Comparison of ENCODE assay signal across 8 cellular contexts in the genomic region with DNA sequence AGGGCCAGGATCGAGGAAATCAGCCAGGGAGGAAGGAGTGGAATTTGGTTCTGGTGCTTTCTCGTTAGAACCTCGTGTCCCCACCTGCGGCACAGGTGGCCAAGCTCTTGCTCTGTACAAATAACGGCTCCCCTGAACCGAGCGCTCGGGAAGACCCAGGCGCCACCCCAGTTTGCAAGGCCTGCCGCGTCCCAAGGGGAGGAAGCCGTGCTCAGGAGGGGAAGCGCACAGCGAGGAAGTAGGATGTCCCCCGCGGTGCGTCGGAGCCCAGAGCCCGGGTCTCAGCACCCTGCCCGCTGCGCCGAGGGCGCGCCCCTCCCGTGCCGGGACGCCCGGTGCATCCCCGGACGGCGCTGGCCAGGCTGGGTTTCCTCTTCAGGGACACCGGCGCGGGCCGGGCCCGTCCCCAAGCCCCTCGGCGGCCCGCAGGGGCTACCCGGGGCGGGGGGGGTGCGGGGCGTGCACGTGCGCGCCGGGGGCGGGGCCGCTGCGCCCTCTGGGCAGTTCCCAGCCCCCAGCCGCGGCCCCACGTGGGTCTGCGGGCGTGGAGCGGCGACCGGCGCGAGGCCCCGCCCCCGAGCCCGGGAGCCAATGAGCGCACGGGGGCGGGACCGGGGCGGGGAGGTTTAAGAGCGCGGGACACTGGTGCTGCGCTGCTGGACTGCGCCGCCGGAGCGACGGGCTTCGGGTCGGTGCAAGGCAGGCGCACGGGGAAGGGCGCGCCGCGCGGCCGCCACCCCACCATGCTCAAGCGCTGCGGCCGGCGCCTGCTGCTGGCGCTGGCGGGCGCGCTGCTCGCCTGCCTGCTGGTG. TPM values are rescaled to one million over a fixed set of nuclear protein-coding genes. Genes with fewer than 3 reads are reported as not detected.
A peak's percentile ranks its signal among the peaks of the same experiment; 100 is the strongest.
DNase-seq lines count a peak whose midpoint lies in the region; ATAC-seq, FAIRE-seq and TF ChIP-seq lines count a peak whose summit lies in the region.

A gene with protein sequence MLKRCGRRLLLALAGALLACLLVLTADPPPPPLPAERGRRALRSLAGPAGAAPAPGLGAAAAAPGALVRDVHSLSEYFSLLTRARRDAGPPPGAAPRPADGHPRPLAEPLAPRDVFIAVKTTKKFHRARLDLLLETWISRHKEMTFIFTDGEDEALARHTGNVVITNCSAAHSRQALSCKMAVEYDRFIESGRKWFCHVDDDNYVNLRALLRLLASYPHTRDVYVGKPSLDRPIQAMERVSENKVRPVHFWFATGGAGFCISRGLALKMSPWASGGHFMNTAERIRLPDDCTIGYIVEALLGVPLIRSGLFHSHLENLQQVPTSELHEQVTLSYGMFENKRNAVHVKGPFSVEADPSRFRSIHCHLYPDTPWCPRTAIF (plus strand): TSS at position 656 of the 812 bp plus-strand sequence. CDS start 88 bp downstream, at position 744.

- H3K36me3 ChIP-seq in BE2C, result no peaks in the 10 kb centered on the region
- no peaks in the 10 kb centered on the region for H3K36me3 ChIP-seq in HepG2 (replicated peaks in 1 of 2; ENCODE audit: control insufficient read depth in 1 of 2, insufficient read depth in 2 of 2, low read length in 2 of 2)

- intact Hi-C loops in activated CD4-positive, alpha-beta T cell treated with anti-CD3 and anti-CD28 coated beads, Interleukin-2, amount 10 ng/mL, durations not matched to agents 24 days and 14 days (cut with micrococcal nuclease), result loop anchor here (1.0 to 5.0 kb wide), 2 partner anchors 8 to 167 kb away; a partner anchor contains a TSS
- intact Hi-C loops in HepG2 (cut with micrococcal nuclease; ENCODE audit: unreplicated experiment), result no loop called here

- peaks cover 12% of the 10 kb centered on the region for H3K36me3 Mint-ChIP-seq in activated CD4-positive, alpha-beta T cell treated with anti-CD3 and anti-CD28 coated beads, Interleukin-2, amount 10 ng/mL, durations not matched to agents 24 days and 14 days (ENCODE audit: low read depth)

- H3K9ac ChIP-seq in HepG2 (ENCODE audit: insufficient read depth, low read depth, low read length), result no peak within 1 kb of the TSS

- H3K9me3 ChIP-seq in BE2C (no peaks in the 10 kb centered on the region), HepG2 (ENCODE audit: low read length) (no peaks in the 10 kb centered on the region)

- H3K27ac Mint-ChIP-seq in activated CD4-positive, alpha-beta T cell treated with anti-CD3 and anti-CD28 coated beads, Interleukin-2, amount 10 ng/mL, durations not matched to agents 24 days and 14 days, result peak within 1 kb of the TSS; percentile 91

- TF ChIP-seq CTCF in BE2C (IDR thresholded peaks at IDR 0.05; ENCODE audit: low read depth, low read length), result no peak
- TF ChIP-seq CTCF in HepG2 (CRISPR knock-in tag; IDR thresholded peaks at IDR 0.05), result no peak

- H3K4me3 Mint-ChIP-seq in activated CD4-positive, alpha-beta T cell treated with anti-CD3 and anti-CD28 coated beads, Interleukin-2, amount 10 ng/mL, durations not matched to agents 24 days and 14 days, result peak within 1 kb of the TSS; percentile 97

- peaks cover 7% of the 10 kb centered on the region for H3K27me3 Mint-ChIP-seq in activated CD4-positive, alpha-beta T cell treated with anti-CD3 and anti-CD28 coated beads, Interleukin-2, amount 10 ng/mL, durations not matched to agents 24 days and 14 days

- TF ChIP-seq POLR2A in GM19193 (IDR thresholded peaks at IDR 0.05; ENCODE audit: extremely low read depth, insufficient read depth, insufficient read length) (peak; percentile 72), HepG2 (IDR thresholded peaks at IDR 0.05; ENCODE audit: insufficient read depth in 1 of 2, low read depth in 2 of 2, low read length in 2 of 2) (peak in 1 of 2 experiments; percentile 43; a peak in 2 of 4 replicates)

- ATAC-seq in HG03354 (IDR thresholded peaks at IDR 0.05; ENCODE audit: poor library complexity, severe bottlenecking, unreplicated experiment), result peak; percentile 81
- ATAC-seq in HepG2, result peak; percentile 70

- H3K79me2 ChIP-seq in HepG2 (ENCODE audit: insufficient read depth, low read length), result no peaks in the 10 kb centered on the region

- TF ChIP-seq EP300 in HepG2 (IDR thresholded peaks at IDR 0.05; ENCODE audit: low read depth in 2 of 2, low read length in 2 of 2) (no peak), HepG2 (CRISPR knock-in tag; IDR thresholded peaks at IDR 0.05; ENCODE audit: borderline replicate concordance) (no peak)

- no peak for TF ChIP-seq RAD21 in HepG2 (CRISPR knock-in tag; IDR thresholded peaks at IDR 0.05)

- no TSS peak for BruUV-seq in HepG2 (replicated peaks; lab: Mats Ljungman, UMichigan)

- H3K4me1 Mint-ChIP-seq in activated CD4-positive, alpha-beta T cell treated with anti-CD3 and anti-CD28 coated beads, Interleukin-2, amount 10 ng/mL, durations not matched to agents 24 days and 14 days, result peaks cover 35% of the 10 kb centered on the region

- H3K27ac ChIP-seq in HepG2 (ENCODE audit: extremely low read length, insufficient read depth, low read length), result no peak within 1 kb of the TSS

- CTCF ChIA-PET in HepG2 (lab: Yijun Ruan, JAX; ENCODE audit: low intra/inter-chr PET ratio, low total read pairs), result no interaction called here

- H3K4me2 ChIP-seq in HepG2 (ENCODE audit: low read depth, low read length), result peak within 1 kb of the TSS; percentile 66

- H3K4me1 ChIP-seq in BE2C (peaks cover 42% of the 10 kb centered on the region), HepG2 (ENCODE audit: insufficient read depth, low read length) (peaks cover 71% of the 10 kb centered on the region)

- POLR2A ChIA-PET in HepG2 (lab: Yijun Ruan, JAX), result no interaction called here

- no peaks in the 10 kb centered on the region for H3K9me3 Mint-ChIP-seq in activated CD4-positive, alpha-beta T cell treated with anti-CD3 and anti-CD28 coated beads, Interleukin-2, amount 10 ng/mL, durations not matched to agents 24 days and 14 days

- no peaks in the 10 kb centered on the region for H4K20me1 ChIP-seq in HepG2 (ENCODE audit: insufficient read depth, low read length)

- peak; percentile 95 for DNase-seq in BE2C
- peak; percentile 43 to 97 for DNase-seq in NCI-H526 (lab: John Stamatoyannopoulos, UW)
- peak; percentile 96 for DNase-seq in activated CD4-positive, alpha-beta T cell treated with anti-CD3 and anti-CD28 coated beads, Interleukin-2, amount 10 ng/mL, durations not matched to agents 24 days and 14 days
- peak; percentile 80 for DNase-seq in dedifferentiated amniotic fluid mesenchymal stem cell (ENCODE audit: extremely low spot score)
- peak; percentile 72 for DNase-seq in HepG2 (ENCODE audit: low spot score)
- peak; percentile 77 for DNase-seq in stimulated activated CD4-positive, alpha-beta T cell treated with anti-CD3 and anti-CD28 coated beads, Interleukin-2, amount 100 ng/mL, for 4 hours (ENCODE audit: low read depth)

- H3K4me3 ChIP-seq in BE2C (ENCODE audit: low read depth, low read length) (peak within 1 kb of the TSS; percentile 62), HepG2 (replicated peaks in 1 of 3; ENCODE audit: insufficient read depth in 1 of 3, low read depth in 2 of 3, low read length in 3 of 3) (peak within 1 kb of the TSS in 2 of 3 experiments; percentile 54 to 66; a peak in 3 of 6 replicates)

- in situ Hi-C loops in HepG2 (cut with HindIII; ENCODE audit: extremely low pct_ligation_motif_present, low pct_unique_long_range_greater_than_20kb), result no loop called here

- no peak for FAIRE-seq in HepG2 (lab: Jason Lieb, UNC)

- no peak within 1 kb of the TSS for H2AFZ ChIP-seq in HepG2 (ENCODE audit: low read length)

- H3K27me3 ChIP-seq in BE2C (no peaks in the 10 kb centered on the region), HepG2 (ENCODE audit: control insufficient read depth in 1 of 2, insufficient read depth in 2 of 2, low read length in 2 of 2) (peaks cover 4 to 71% of the 10 kb centered on the region in 2 experiments)

- WGBS in HepG2 (ENCODE audit: low lambda C conversion rate), result 0% methylated on average over 2 of the region's 95 CpGs

TF ChIP-seq in HepG2, 621 proteins besides CTCF, POLR2A, EP300 and RAD21 (continues in another document):
- TF ChIP-seq TCF7 (IDR thresholded peaks at IDR 0.05; ENCODE audit: low read depth), result no peak
- no peak for TF ChIP-seq SAFB2 (CRISPR knock-in tag; IDR thresholded peaks at IDR 0.05; ENCODE audit: borderline replicate concordance, low read depth)

RNA-seq across cellular contexts. Expression of the gene that starts here (rescaled TPM):
- 1.6 TPM for polyA plus RNA-seq in BE2C (2012; ENCODE audit: insufficient read depth, insufficient read length, low read depth)
- 33.9 and 34.2 TPM in 2 replicates for total RNA-seq in activated CD4-positive, alpha-beta T cell treated with anti-CD3 and anti-CD28 coated beads, Interleukin-2, amount 10 ng/mL, durations not matched to agents 24 days and 14 days
- 0.44 TPM in 1 of 2 replicates, not detected in the other for total RNA-seq in HepG2 (2016; rRNA removed; fragmentation: Illumina TruSeq; extraction: Trizol)
- not detected in 2 replicates for total RNA-seq in HepG2 (2016; cell fraction: cytosol; rRNA removed; fragmentation: Illumina TruSeq; extraction: Trizol; ENCODE audit: low read depth)
- 0.18 and 0.80 TPM in 2 replicates for total RNA-seq in HepG2 (2016; cell fraction: insoluble cytoplasmic fraction; rRNA removed; fragmentation: Illumina TruSeq; extraction: Trizol)
- total RNA-seq in HepG2 (2016; cell fraction: membrane; rRNA removed; fragmentation: Illumina TruSeq; extraction: Trizol), result 0.22 and 0.24 TPM in 2 replicates
- 0.19 and 0.81 TPM in 2 replicates for total RNA-seq in HepG2 (2016; cell fraction: nucleus; rRNA removed; fragmentation: Illumina TruSeq; extraction: Trizol)
- 1.5 and 1.6 TPM in 2 replicates for polyA plus RNA-seq in HepG2 (2011; rRNA removed)
- polyA plus RNA-seq in HepG2 (2011; cell fraction: cytosol; rRNA removed), result 1.1 and 2.1 TPM in 2 replicates
- polyA plus RNA-seq in HepG2 (2011; cell fraction: nucleus; rRNA removed), result 3.6 and 4.6 TPM in 2 replicates
- polyA plus RNA-seq in HepG2 (2012), result 0.72 and 1.2 TPM in 2 replicates
- 0.07 and 0.11 TPM in 2 replicates for polyA plus RNA-seq in HepG2 (2016; cell fraction: cytosol; fragmentation: Illumina TruSeq; extraction: Trizol; ENCODE audit: low read depth)
- 0.16 TPM in 1 of 2 replicates, not detected in the other for polyA plus RNA-seq in HepG2 (2016; cell fraction: insoluble cytoplasmic fraction; fragmentation: Illumina TruSeq; extraction: Trizol; ENCODE audit: low read depth)
- polyA plus RNA-seq in HepG2 (2016; cell fraction: membrane; fragmentation: Illumina TruSeq; extraction: Trizol; ENCODE audit: low read depth), result 0.12 and 0.18 TPM in 2 replicates
- polyA plus RNA-seq in HepG2 (2016; cell fraction: nucleus; fragmentation: Illumina TruSeq; extraction: Trizol; ENCODE audit: insufficient read depth, low read depth), result 0.70 and 1.00 TPM in 2 replicates
- 3.4 and 11.1 TPM in 2 replicates for polyA minus RNA-seq in HepG2 (2011; rRNA and poly(A)+ RNA removed; ENCODE audit: low replicate concordance)
- polyA minus RNA-seq in HepG2 (2011; cell fraction: cytosol; rRNA and poly(A)+ RNA removed), result 1.5 TPM in 2 replicates
- polyA minus RNA-seq in HepG2 (2011; cell fraction: nucleus; rRNA and poly(A)+ RNA removed), result 2.4 and 4.6 TPM in 2 replicates

Comparison
In these comparisons a context has a peak if more than half of its experiments do, and no peak if none do; other contexts are left out.
1. RNA of the gene that starts here (total RNA-seq): 33.9 to 34.2 TPM in activated CD4-positive, alpha-beta T cell treated with anti-CD3 and anti-CD28 coated beads, Interleukin-2, amount 10 ng/mL, durations not matched to agents 24 days and 14 days; 0.18 to 0.81 TPM in HepG2; every median in the first group is over 10 times any median in the second.
2. Peak in every context shown above with its lines, with median percentiles within 50 percentile points of each other: DNase-seq.